In the genomic region with DNA sequence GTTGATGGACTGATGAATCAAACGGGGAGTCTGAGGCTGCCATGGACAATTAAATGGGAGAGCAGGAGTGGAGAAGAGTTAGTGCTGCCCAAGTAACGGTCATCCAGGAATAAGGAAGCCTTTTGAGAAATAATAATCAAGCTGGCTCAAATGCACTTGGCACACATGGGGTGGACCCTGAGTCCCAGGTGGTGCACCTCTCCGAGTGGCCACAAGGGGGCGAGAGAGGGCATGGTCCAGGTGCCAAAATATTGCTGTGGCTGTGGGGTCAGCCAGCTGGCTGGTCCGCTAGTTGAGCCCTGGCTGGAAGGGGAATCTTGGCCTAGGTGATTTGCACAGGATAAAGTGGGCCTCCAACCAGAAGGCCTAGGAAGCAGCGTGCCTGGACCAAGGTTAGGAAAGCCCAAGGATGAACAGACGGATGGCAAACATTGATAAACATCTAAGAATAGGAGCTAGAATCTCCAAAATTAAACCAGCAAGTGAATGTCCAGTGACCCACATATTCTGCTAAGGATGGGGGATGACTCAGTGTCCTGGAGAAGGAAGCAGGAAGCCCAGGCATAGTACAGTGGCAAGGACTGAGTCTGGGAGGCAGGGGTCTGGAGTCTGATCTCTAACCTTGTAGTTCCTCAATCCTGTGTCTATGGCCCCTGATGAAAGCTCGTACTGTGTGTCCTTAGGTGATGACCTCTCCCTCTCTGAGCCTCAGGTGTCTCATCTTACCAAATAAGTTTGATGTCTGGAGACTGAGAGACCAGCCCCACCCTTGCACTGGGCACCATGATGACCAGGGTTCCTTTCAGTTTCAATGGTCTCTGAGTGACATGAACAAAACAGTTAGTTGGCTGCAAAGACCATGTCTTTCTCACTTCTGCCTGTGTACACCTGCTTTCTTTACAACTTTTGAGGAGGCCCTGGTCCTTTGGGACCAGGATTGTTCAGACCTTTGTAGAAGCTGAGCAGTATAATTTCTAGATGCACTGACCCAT, we compare ENCODE assay signal across 9 cellular contexts. TPM values are rescaled to one million over a fixed set of nuclear protein-coding genes. Genes with fewer than 3 reads are reported as not detected.
A peak's percentile ranks its signal among the peaks of the same experiment; 100 is the strongest.
DNase-seq lines count a peak whose midpoint lies in the region; ATAC-seq and TF ChIP-seq lines count a peak whose summit lies in the region.
"Had no signal": no experiment of that assay in that cellular context is flagged by ENCODE, and none has a peak within 500 bp of the region (broad histone marks: within the 10 kb centered on the region; RNA-seq: fewer than 3 reads in every experiment).

No MANE protein-coding gene starts in this region.

- no peaks in the 10 kb centered on the region for H3K36me3 ChIP-seq in BE2C
- no peaks in the 10 kb centered on the region for H3K36me3 ChIP-seq in KMS-11 (ENCODE audit: insufficient read depth)

- H3K79me2 ChIP-seq in KMS-11 (ENCODE audit: insufficient read depth, low read depth): no peaks in the 10 kb centered on the region

- H3K4me3 ChIP-seq in BE2C (ENCODE audit: low read depth, low read length) (no peak overlapping the region), KMS-11 (IDR thresholded peaks at IDR 0.05; ENCODE audit: insufficient read depth, low read depth, low read length) (no peak overlapping the region), lower leg skin (ENCODE audit: low read depth, poor library complexity, severe bottlenecking) (no peak overlapping the region)

- H3K27me3 ChIP-seq in BE2C (no peaks in the 10 kb centered on the region), KMS-11 (ENCODE audit: insufficient read depth, low read depth) (no peaks in the 10 kb centered on the region)

- H3K4me1 ChIP-seq in BE2C (no peaks in the 10 kb centered on the region; the same call in 1 of the 2 replicates), KMS-11 (ENCODE audit: low read depth, poor library complexity, severe bottlenecking) (peaks cover 12% of the 10 kb centered on the region)

- ATAC-seq in GM19025 (IDR thresholded peaks at IDR 0.05; ENCODE audit: low read depth, unreplicated experiment) (peak; percentile 51), HG02870 (IDR thresholded peaks at IDR 0.05; ENCODE audit: unreplicated experiment) (no peak)
- ATAC-seq in central memory CD8-positive, alpha-beta T cell (replicated peaks; ENCODE audit: extremely low read depth, poor library complexity, severe bottlenecking): peak; percentile 32

- peaks cover 4% of the 10 kb centered on the region for H3K36me3 Mint-ChIP-seq in central memory CD8-positive, alpha-beta T cell (ENCODE audit: insufficient read depth)
- H3K36me3 Mint-ChIP-seq: IgD-negative memory B cell had no signal

- no peaks in the 10 kb centered on the region for H3K9me3 ChIP-seq in BE2C

- H3K4me1 Mint-ChIP-seq in central memory CD8-positive, alpha-beta T cell: peaks cover 5% of the 10 kb centered on the region

- intact Hi-C loops in lower leg skin (cut with DNase I; ENCODE audit: low total_unique reads): loop anchor here (10.0 kb wide), 1 partner anchor 67 kb away; no protein-coding TSS in a partner anchor

- TF ChIP-seq CTCF in BE2C (IDR thresholded peaks at IDR 0.05; ENCODE audit: low read depth, low read length) (peak; percentile 98), KMS-11 (conservative IDR thresholded peaks at IDR 0.05; ENCODE audit: low read depth, low read length) (peak; percentile 97), lower leg skin (IDR thresholded peaks at IDR 0.05) (peak in 1 of 3 donors; percentile 77)

- 35 to 36% methylated on average over 8 of the region's 8 CpGs for WGBS in lower leg skin, 2 donors

- no peak overlapping the region for H3K9ac ChIP-seq in KMS-11

- H3K27ac Mint-ChIP-seq in central memory CD8-positive, alpha-beta T cell (ENCODE audit: low read depth): no peak overlapping the region
- H3K27ac Mint-ChIP-seq: IgD-negative memory B cell had no signal

- no peak overlapping the region for H3K27ac ChIP-seq in KMS-11

- H4K20me1 ChIP-seq in KMS-11 (ENCODE audit: insufficient read depth): no peaks in the 10 kb centered on the region

- H2AFZ ChIP-seq in KMS-11 (ENCODE audit: low read depth): no peak overlapping the region

- peaks cover 20% of the 10 kb centered on the region for H3K27me3 Mint-ChIP-seq in central memory CD8-positive, alpha-beta T cell

- no peaks in the 10 kb centered on the region for H3K9me3 Mint-ChIP-seq in central memory CD8-positive, alpha-beta T cell
- H3K9me3 Mint-ChIP-seq: IgD-negative memory B cell had no signal

- no peak overlapping the region for H3K4me3 Mint-ChIP-seq in central memory CD8-positive, alpha-beta T cell
- H3K4me3 Mint-ChIP-seq: IgD-negative memory B cell had no signal

- DNase-seq in BE2C: peak; percentile 80
- DNase-seq in activated CD4-positive, CD25-positive, alpha-beta regulatory T cell treated with anti-CD3 and anti-CD28 coated beads, Interleukin-2, amount 50 U/mL, for 16 hours (ENCODE audit: low read depth, low spot score): peak; percentile 50
- peak; percentile 55 to 70 for DNase-seq in central memory CD8-positive, alpha-beta T cell (ENCODE audit: low spot score in 2 of 2)
- DNase-seq in lower leg skin (ENCODE audit: low spot score in 2 of 2): peak; percentile 58 to 96
- peak; percentile 52 for DNase-seq in stimulated activated CD8-positive, alpha-beta memory T cell treated with anti-CD3 and anti-CD28 coated beads, Interleukin-12 subunit alpha, Interleukin-12 subunit beta, amount 100 ng/mL, for 1 hour (ENCODE audit: low read depth)

- peak overlapping the region; percentile 15; the same call in 1 of the 2 replicates for H3K4me2 ChIP-seq in KMS-11

- no peak for TF ChIP-seq POLR2A in lower leg skin (IDR thresholded peaks at IDR 0.05)

RNA-seq across cellular contexts. Expression of gene SHB, which starts 19.2 kb away (rescaled TPM):
- 9.1 TPM for polyA plus RNA-seq in BE2C (2012; ENCODE audit: insufficient read depth, insufficient read length, low read depth)
- 10 to 100 TPM; 27.6 to 42.6 (median 34.5) TPM for total RNA-seq in lower leg skin
- polyA plus RNA-seq: IgD-negative memory B cell had no signal
